ENCODE assay signal across 8 cellular contexts in genomic region chrX:72573158-72573511, GRCh38. TPM values are rescaled to one million over a fixed set of nuclear protein-coding genes. Genes with fewer than 3 reads are reported as not detected.
DNase-seq lines count a peak whose midpoint lies in the region; ATAC-seq and TF ChIP-seq lines count a peak whose summit lies in the region.

No MANE protein-coding gene starts in this region.

- TF ChIP-seq CTCF in activated CD8-positive, alpha-beta T cell treated with anti-CD3 and anti-CD28 coated beads for 36 hours (IDR thresholded peaks at IDR 0.05), result no peak

- ATAC-seq in GM18873 (IDR thresholded peaks at IDR 0.05; ENCODE audit: low FRiP score, unreplicated experiment), result peak; percentile 29
- ATAC-seq in HG02938 (IDR thresholded peaks at IDR 0.05; ENCODE audit: unreplicated experiment), result peak; percentile 23
- ATAC-seq in activated CD8-positive, alpha-beta T cell treated with anti-CD3 and anti-CD28 coated beads for 36 hours, result peak; percentile 18
- ATAC-seq in left lobe of liver, result peak; percentile 38

- CTCF ChIA-PET in activated CD8-positive, alpha-beta T cell treated with anti-CD3 and anti-CD28 coated beads for 36 hours (lab: Charles Lee), result interaction anchor here (1.3 kb wide), 1 partner anchor 48 kb away, joined by 4 read pairs; no protein-coding TSS in a partner anchor

- DNase-seq in activated CD8-positive, alpha-beta T cell treated with anti-CD3 and anti-CD28 coated beads for 36 hours, result no peak
- DNase-seq in left lobe of liver (ENCODE audit: low spot score) (no peak), NK-92 (lab: John Stamatoyannopoulos, UW; ENCODE audit: unreplicated experiment) (no peak), mesenteric fat pad (ENCODE audit: low spot score) (no peak), hypothalamus (lab: John Stamatoyannopoulos, UW) (no peak)
- DNase-seq in stimulated activated CD4-positive, alpha-beta T cell treated with anti-CD3 and anti-CD28 coated beads, Interleukin-4, amount 100 ng/mL, for 24 hours, result no peak

- H3K27ac Mint-ChIP-seq in activated CD8-positive, alpha-beta T cell treated with anti-CD3 and anti-CD28 coated beads for 36 hours, result peak overlapping the region; percentile 94

- H3K4me1 Mint-ChIP-seq in activated CD8-positive, alpha-beta T cell treated with anti-CD3 and anti-CD28 coated beads for 36 hours (ENCODE audit: low read depth), result peaks cover 8% of the 10 kb centered on the region

- H3K9me3 Mint-ChIP-seq in activated CD8-positive, alpha-beta T cell treated with anti-CD3 and anti-CD28 coated beads for 36 hours, result no peaks in the 10 kb centered on the region

- H3K36me3 Mint-ChIP-seq in activated CD8-positive, alpha-beta T cell treated with anti-CD3 and anti-CD28 coated beads for 36 hours (ENCODE audit: low read depth), result peaks cover 8% of the 10 kb centered on the region

- H3K4me3 Mint-ChIP-seq in activated CD8-positive, alpha-beta T cell treated with anti-CD3 and anti-CD28 coated beads for 36 hours, result peak overlapping the region; percentile 97

- POLR2A ChIA-PET in activated CD8-positive, alpha-beta T cell treated with anti-CD3 and anti-CD28 coated beads for 36 hours (lab: Charles Lee), result interaction anchor here (0.7 kb wide), 1 partner anchor 267 kb away, joined by 3 read pairs; no protein-coding TSS in a partner anchor

- H3K27me3 Mint-ChIP-seq in activated CD8-positive, alpha-beta T cell treated with anti-CD3 and anti-CD28 coated beads for 36 hours, result no peaks in the 10 kb centered on the region

- intact Hi-C loops in activated CD8-positive, alpha-beta T cell treated with anti-CD3 and anti-CD28 coated beads for 36 hours (cut with micrococcal nuclease), result no loop called here

RNA-seq across cellular contexts. Expression of gene HDAC8, which starts 0.5 kb away (rescaled TPM):
- total RNA-seq in activated CD8-positive, alpha-beta T cell treated with anti-CD3 and anti-CD28 coated beads for 36 hours, result 10 to 100 TPM; 14.6 to 17.8 TPM
- total RNA-seq in left lobe of liver (16.0 TPM), mesenteric fat pad (32.9 TPM)
